In the genomic region with DNA sequence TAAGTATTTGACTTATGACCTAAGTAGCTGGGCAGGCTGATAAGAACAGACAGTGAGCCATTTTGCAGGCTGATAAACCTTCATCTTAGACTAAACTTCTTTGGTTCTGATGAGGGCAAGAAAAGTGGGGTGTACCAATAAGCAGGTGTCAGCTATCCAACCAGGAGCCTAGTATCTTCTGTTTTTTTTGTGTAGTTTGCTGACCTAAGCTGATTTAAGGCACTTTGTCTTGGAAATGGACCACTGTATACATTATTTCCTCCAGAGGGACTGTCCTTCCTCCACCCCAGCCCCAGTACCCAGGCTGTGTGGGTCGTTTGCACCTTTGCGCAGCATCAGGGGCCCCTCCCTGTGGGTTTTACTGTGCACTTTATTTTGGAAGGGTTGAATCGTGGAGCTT, we compare ENCODE assay signal across 23 cellular contexts.
"Had no signal": no experiment of that assay in that cellular context is flagged by ENCODE, and none has a peak within 500 bp of the region (broad histone marks: within the 10 kb centered on the region; RNA-seq: fewer than 3 reads in every experiment).

No MANE protein-coding gene starts in this region.

- H3K36me3 ChIP-seq: Peyer's patch, SJSA1 had no signal

- H3K4me3 ChIP-seq: PC-9, Peyer's patch, SJSA1, SK-N-MC had no signal

- H3K9me3 ChIP-seq: Peyer's patch, SJSA1 had no signal

- H3K9ac ChIP-seq: KMS-11 had no signal

- H2AFZ ChIP-seq: PC-9 had no signal

- H3K27me3 ChIP-seq: Peyer's patch had no signal

- H3K4me2 ChIP-seq: KMS-11, PC-9 had no signal

- FAIRE-seq: HTR-8/SVneo had no signal

- H3K27ac ChIP-seq: HL-60, KMS-11, PC-9, Peyer's patch, SJSA1, SK-N-MC had no signal

- DNase-seq: MV-4-11, NCI-H1048, NCI-H1105, NCI-H1417, NCI-H1436 treated with DMSO at 0.1 percent for 48 hours, NCI-H1694, NCI-H187 treated with DMSO at 0.1 percent for 48 hours, NCI-H2029 treated with DMSO at 0.1 percent for 48 hours, NCI-H2171 treated with DMSO at 0.1 percent for 48 hours, NCI-H345, NCI-H446 treated with DMSO at 0.1 percent for 48 hours, NCI-H510A treated with DMSO at 0.1 percent for 48 hours, NCI-H526 treated with DMSO at 0.1 percent for 48 hours, NCI-H748 treated with DMSO at 0.1 percent for 48 hours, PC-9, Right ventricle myocardium superior, SIG-M5 had no signal
